9 cellular contexts compared by ENCODE assay signal in the genomic region with DNA sequence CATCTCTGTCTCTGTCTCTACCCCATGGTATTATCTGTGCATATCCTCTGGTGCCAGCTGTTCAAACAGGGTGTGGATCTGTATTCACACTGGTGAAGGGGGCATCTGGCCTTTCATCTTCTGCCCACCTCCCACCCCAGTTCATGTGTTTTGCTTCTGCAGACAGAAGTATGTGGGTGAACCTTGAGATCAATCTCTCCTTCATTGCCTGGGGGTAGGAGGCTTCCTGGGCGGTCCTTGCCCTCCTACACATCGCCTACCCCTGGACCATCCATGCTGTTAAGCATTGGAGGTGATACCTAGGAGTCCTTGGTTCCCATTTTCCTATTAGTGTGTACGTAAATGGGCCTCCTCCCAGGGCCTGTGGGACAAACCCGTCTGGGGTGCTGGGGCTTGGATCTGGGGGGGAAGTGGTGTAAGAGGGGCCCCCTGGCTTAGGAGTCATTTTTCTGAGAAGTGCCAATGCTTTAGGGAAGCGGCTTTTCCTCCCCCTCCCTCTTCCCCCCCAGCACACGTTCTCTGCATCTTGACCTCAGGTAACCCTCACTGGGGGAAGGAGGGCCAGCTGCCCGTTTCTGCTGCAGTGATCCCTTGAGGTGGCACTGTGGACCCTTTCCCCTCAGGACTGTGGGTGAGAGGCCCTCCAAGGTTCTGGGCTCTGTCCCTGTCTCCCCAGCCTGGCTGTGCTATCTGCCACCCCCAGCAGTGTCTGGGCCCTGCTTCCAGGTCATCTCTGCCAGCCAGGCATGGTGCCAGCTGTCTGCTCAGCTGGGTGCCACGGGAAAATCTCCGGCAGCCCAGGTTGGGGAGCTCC. TPM values are rescaled to one million over a fixed set of nuclear protein-coding genes. Genes with fewer than 3 reads are reported as not detected.
A peak's percentile ranks its signal among the peaks of the same experiment; 100 is the strongest.
DNase-seq lines count a peak whose midpoint lies in the region; ATAC-seq and TF ChIP-seq lines count a peak whose summit lies in the region.
"Had no signal": no experiment of that assay in that cellular context is flagged by ENCODE, and none has a peak within 500 bp of the region (broad histone marks: within the 10 kb centered on the region; RNA-seq: fewer than 3 reads in every experiment).

No MANE protein-coding gene starts in this region.

- H3K9me3 ChIP-seq in SK-N-SH: no peaks in the 10 kb centered on the region

- H3K27me3 ChIP-seq in SK-N-SH (ENCODE audit: insufficient read depth): no peaks in the 10 kb centered on the region

- TF ChIP-seq RAD21 in SK-N-SH (IDR thresholded peaks at IDR 0.05; ENCODE audit: low read length): no peak

- POLR2A ChIA-PET in SK-N-SH (lab: Yijun Ruan, JAX): interaction anchor here (0.6 to 3.2 kb wide), 7 partner anchors 9 to 24 kb away, joined by 3 to 27 read pairs (median 15); no protein-coding TSS in a partner anchor

- peak in 1 of 2 experiments; percentile 70; a peak in 2 of 4 replicates for TF ChIP-seq EP300 in SK-N-SH (IDR thresholded peaks at IDR 0.05; ENCODE audit: borderline replicate concordance in 1 of 2, low read depth in 1 of 2, low read length in 1 of 2)

- H3K4me1 ChIP-seq in SK-N-SH (ENCODE audit: control insufficient read depth in 1 of 2, insufficient read depth in 2 of 2, low read depth in 1 of 2, low read length in 1 of 2): peaks cover 67 to 88% of the 10 kb centered on the region in 2 experiments

- no peak; the same call in 2 of the 3 replicates for ATAC-seq in SK-N-SH treated with all-trans-retinoic acid at 6 μM for 48 hours
- ATAC-seq in Right ventricle myocardium inferior: peak; percentile 43
- ATAC-seq in GM19351 (IDR thresholded peaks at IDR 0.05; ENCODE audit: unreplicated experiment): no peak

- H3K27me3 Mint-ChIP-seq in type B pancreatic cell: no peaks in the 10 kb centered on the region

- H3K27ac Mint-ChIP-seq in type B pancreatic cell: no peak overlapping the region

- peaks cover 4 to 15% of the 10 kb centered on the region in 2 experiments for H3K36me3 ChIP-seq in SK-N-SH (replicated peaks in 1 of 2; ENCODE audit: control insufficient read depth in 1 of 2, insufficient read depth in 2 of 2, low read length in 1 of 2)

- 0 out of 2 replicates have a peak overlapping the region, but pooled peaks have one; percentile 17 for H3K9ac ChIP-seq in SK-N-SH

- H3K9me2 ChIP-seq in SK-N-SH: no peaks in the 10 kb centered on the region

- H3F3A ChIP-seq in SK-N-SH (replicated peaks; ENCODE audit: insufficient read depth): peaks cover 15% of the 10 kb centered on the region

- no peak for TF ChIP-seq CTCF in SK-N-SH (IDR thresholded peaks at IDR 0.05)
- TF ChIP-seq CTCF in type B pancreatic cell (conservative IDR thresholded peaks at IDR 0.05): no peak

- intact Hi-C loops in Right ventricle myocardium inferior (cut with DNase I): loop anchor here (2.0 kb wide), 1 partner anchor 17 kb away; no protein-coding TSS in a partner anchor

- peaks cover 12% of the 10 kb centered on the region for H3K36me3 Mint-ChIP-seq in type B pancreatic cell

- WGBS in SK-N-SH (ENCODE audit: low lambda C conversion rate): 25% methylated on average over 9 of the region's 9 CpGs

- H3K9me3 Mint-ChIP-seq in type B pancreatic cell: no peaks in the 10 kb centered on the region

- H3K27ac ChIP-seq in SK-N-SH (ENCODE audit: low read depth in 2 of 2, low read length in 1 of 2) (peak overlapping the region; percentile 81 to 98; a peak in 3 of 4 replicates), substantia nigra (ENCODE audit: low read depth, low read length, poor library complexity, severe bottlenecking) (peak overlapping the region; percentile 54)

- H2AFZ ChIP-seq in SK-N-SH (ENCODE audit: low read depth): no peak overlapping the region

- peaks cover 98% of the 10 kb centered on the region for H3K79me2 ChIP-seq in SK-N-SH (ENCODE audit: insufficient read depth)

- H4K20me1 ChIP-seq in SK-N-SH (ENCODE audit: insufficient read depth): peaks cover 54% of the 10 kb centered on the region

- peak overlapping the region; percentile 85 for H3K4me2 ChIP-seq in SK-N-SH

- DNase-seq in SK-N-SH: peak; percentile 67
- DNase-seq in SKM-1 (lab: John Stamatoyannopoulos, UW; ENCODE audit: unreplicated experiment): peak; percentile 79
- DNase-seq in Right ventricle myocardium inferior (ENCODE audit: missing footprints): peak; percentile 87
- peak in 10 of 49 donors; percentile 19 to 89 (median 32) for DNase-seq in substantia nigra (lab: John Stamatoyannopoulos, UW)
- DNase-seq in SK-N-DZ (ENCODE audit: low spot score): no peak
- no peak for DNase-seq in type B pancreatic cell (ENCODE audit: extremely low spot score, unreplicated experiment)

- H3K4me3 Mint-ChIP-seq in type B pancreatic cell: no peak overlapping the region

- H3K4me3 ChIP-seq in SK-N-SH (ENCODE audit: low read depth in 2 of 2, low read length in 1 of 2): no peak overlapping the region

- H3K4me1 Mint-ChIP-seq in type B pancreatic cell (ENCODE audit: unreplicated experiment): peaks cover 43% of the 10 kb centered on the region

- CTCF ChIA-PET in SK-N-SH (lab: Yijun Ruan, JAX): interaction anchor here (0.9 to 57.6 kb wide), 8 partner anchors 9 to 230 kb away, joined by 3 to 1706 read pairs (median 6); partner anchors contain the start of genes CDC6 and RARA

TF ChIP-seq in SK-N-SH, 30 proteins besides CTCF, POLR2A, EP300 and RAD21 (continues in another document):
- TF ChIP-seq USF1 (IDR thresholded peaks at IDR 0.05; ENCODE audit: borderline replicate concordance, low read depth): no peak
- TF ChIP-seq NFIC (IDR thresholded peaks at IDR 0.05; ENCODE audit: borderline replicate concordance): peak; percentile 74
- peak; percentile 42; the same call in 1 of the 2 replicates for TF ChIP-seq TCF12 (IDR thresholded peaks at IDR 0.05)
- peak; percentile 32; the same call in 1 of the 2 replicates for TF ChIP-seq GATA2 (CRISPR knock-in tag; IDR thresholded peaks at IDR 0.05)
- peak; percentile 66 for TF ChIP-seq RXRA (IDR thresholded peaks at IDR 0.05; ENCODE audit: borderline replicate concordance, low read depth)
- 0 out of 2 replicates have a peak, but pooled peaks have one; percentile 38 for TF ChIP-seq FOXJ3 (CRISPR knock-in tag; IDR thresholded peaks at IDR 0.05)
- 0 out of 2 replicates have a peak, but pooled peaks have one; percentile 13 for TF ChIP-seq RCOR1 (IDR thresholded peaks at IDR 0.05; ENCODE audit: low read length)
- TF ChIP-seq MXI1 (IDR thresholded peaks at IDR 0.05; ENCODE audit: low read depth, low read length): peak; percentile 51; the same call in 1 of the 2 replicates
- no peak for TF ChIP-seq MAX (IDR thresholded peaks at IDR 0.05; ENCODE audit: low read depth)

TF ChIP-seq in SK-N-SH treated with all-trans-retinoic acid at 6 μM for 48 hours, 23 proteins besides CTCF, POLR2A, EP300 and RAD21 (continues in another document):
- TF ChIP-seq GLIS3 (CRISPR knock-in tag; IDR thresholded peaks at IDR 0.05): no peak
- TF ChIP-seq TCF4 (CRISPR knock-in tag; IDR thresholded peaks at IDR 0.05; ENCODE audit: borderline replicate concordance): no peak
- TF ChIP-seq ZNF8 (CRISPR knock-in tag; IDR thresholded peaks at IDR 0.05): no peak
- TF ChIP-seq ESRRG (CRISPR knock-in tag; IDR thresholded peaks at IDR 0.05): no peak
- no peak for TF ChIP-seq CSRNP3 (CRISPR knock-in tag; IDR thresholded peaks at IDR 0.05)
- TF ChIP-seq BACH2 (CRISPR knock-in tag; IDR thresholded peaks at IDR 0.05; ENCODE audit: borderline replicate concordance): no peak
- no peak for TF ChIP-seq ZNF565 (CRISPR knock-in tag; conservative IDR thresholded peaks at IDR 0.05; ENCODE audit: low read depth)

RNA-seq across cellular contexts. Expression of gene RARA, which starts 21.2 kb away (rescaled TPM):
- 8.9 and 13.3 TPM in 2 replicates for polyA plus RNA-seq in SK-N-SH (2012; rRNA removed)
- polyA plus RNA-seq in SK-N-SH (2012; cell fraction: cytosol; rRNA removed): 6.9 and 9.6 TPM in 2 replicates
- polyA plus RNA-seq in SK-N-SH (2012; cell fraction: nucleus; rRNA removed): 13.2 and 15.0 TPM in 2 replicates
- total RNA-seq in Right ventricle myocardium inferior (17.9 TPM), type B pancreatic cell (ENCODE audit: low replicate concordance) (23.8 and 34.3 TPM in 2 replicates)
- 42.3 and 43.5 TPM in 2 replicates for polyA plus RNA-seq in SK-N-DZ (2014; cell fraction: cytosol; rRNA removed)
- polyA plus RNA-seq in SK-N-DZ (2014; cell fraction: nucleus; rRNA removed): 27.0 and 42.6 TPM in 2 replicates

RNA-seq across cellular contexts. Expression of gene GJD3, which starts 34.3 kb away (rescaled TPM):
- not detected in 2 replicates for polyA plus RNA-seq in SK-N-SH (2012; rRNA removed)
- not detected in 2 replicates for polyA plus RNA-seq in SK-N-SH (2012; cell fraction: cytosol; rRNA removed)
- not detected in 2 replicates for polyA plus RNA-seq in SK-N-SH (2012; cell fraction: nucleus; rRNA removed)
- total RNA-seq in Right ventricle myocardium inferior (0.92 TPM), type B pancreatic cell (ENCODE audit: low replicate concordance) (0.36 and 0.43 TPM in 2 replicates)
- polyA plus RNA-seq in SK-N-DZ (2014; cell fraction: cytosol; rRNA removed): 0.30 TPM in 1 of 2 replicates, not detected in the other
- polyA plus RNA-seq in SK-N-DZ (2014; cell fraction: nucleus; rRNA removed): not detected in 2 replicates
- total RNA-seq: RPMI7951 had no signal

RNA-seq across cellular contexts. Expression of gene CDC6, which starts 42.5 kb away (rescaled TPM):
- polyA plus RNA-seq in SK-N-SH (2012; rRNA removed): 12.7 and 12.8 TPM in 2 replicates
- 15.2 and 16.8 TPM in 2 replicates for polyA plus RNA-seq in SK-N-SH (2012; cell fraction: cytosol; rRNA removed)
- 8.3 and 11.7 TPM in 2 replicates for polyA plus RNA-seq in SK-N-SH (2012; cell fraction: nucleus; rRNA removed)
- total RNA-seq in Right ventricle myocardium inferior (1.9 TPM), type B pancreatic cell (ENCODE audit: low replicate concordance) (23.2 and 50.3 TPM in 2 replicates)
- polyA plus RNA-seq in SK-N-DZ (2014; cell fraction: cytosol; rRNA removed): 87.3 and 102 TPM in 2 replicates
- polyA plus RNA-seq in SK-N-DZ (2014; cell fraction: nucleus; rRNA removed): 47.1 and 49.5 TPM in 2 replicates

Comparison
In these comparisons a context has a peak if more than half of its experiments do, and no peak if none do; other contexts are left out.
1. DNase-seq: peak in SK-N-SH (single experiment), SKM-1 (single experiment) and Right ventricle myocardium inferior (single experiment); none in SK-N-DZ (single experiment) and type B pancreatic cell (single experiment).